Comparison of ENCODE assay signal across 2 cellular contexts in genomic region chr11:120390585-120390922, GRCh38.
TF ChIP-seq lines count a peak whose summit lies in the region.

No MANE protein-coding gene starts in this region.

TF ChIP-seq in neural cell, 6 proteins besides CTCF, POLR2A, EP300 and RAD21:
- TF ChIP-seq, protein P1, sequence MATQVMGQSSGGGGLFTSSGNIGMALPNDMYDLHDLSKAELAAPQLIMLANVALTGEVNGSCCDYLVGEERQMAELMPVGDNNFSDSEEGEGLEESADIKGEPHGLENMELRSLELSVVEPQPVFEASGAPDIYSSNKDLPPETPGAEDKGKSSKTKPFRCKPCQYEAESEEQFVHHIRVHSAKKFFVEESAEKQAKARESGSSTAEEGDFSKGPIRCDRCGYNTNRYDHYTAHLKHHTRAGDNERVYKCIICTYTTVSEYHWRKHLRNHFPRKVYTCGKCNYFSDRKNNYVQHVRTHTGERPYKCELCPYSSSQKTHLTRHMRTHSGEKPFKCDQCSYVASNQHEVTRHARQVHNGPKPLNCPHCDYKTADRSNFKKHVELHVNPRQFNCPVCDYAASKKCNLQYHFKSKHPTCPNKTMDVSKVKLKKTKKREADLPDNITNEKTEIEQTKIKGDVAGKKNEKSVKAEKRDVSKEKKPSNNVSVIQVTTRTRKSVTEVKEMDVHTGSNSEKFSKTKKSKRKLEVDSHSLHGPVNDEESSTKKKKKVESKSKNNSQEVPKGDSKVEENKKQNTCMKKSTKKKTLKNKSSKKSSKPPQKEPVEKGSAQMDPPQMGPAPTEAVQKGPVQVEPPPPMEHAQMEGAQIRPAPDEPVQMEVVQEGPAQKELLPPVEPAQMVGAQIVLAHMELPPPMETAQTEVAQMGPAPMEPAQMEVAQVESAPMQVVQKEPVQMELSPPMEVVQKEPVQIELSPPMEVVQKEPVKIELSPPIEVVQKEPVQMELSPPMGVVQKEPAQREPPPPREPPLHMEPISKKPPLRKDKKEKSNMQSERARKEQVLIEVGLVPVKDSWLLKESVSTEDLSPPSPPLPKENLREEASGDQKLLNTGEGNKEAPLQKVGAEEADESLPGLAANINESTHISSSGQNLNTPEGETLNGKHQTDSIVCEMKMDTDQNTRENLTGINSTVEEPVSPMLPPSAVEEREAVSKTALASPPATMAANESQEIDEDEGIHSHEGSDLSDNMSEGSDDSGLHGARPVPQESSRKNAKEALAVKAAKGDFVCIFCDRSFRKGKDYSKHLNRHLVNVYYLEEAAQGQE (IDR thresholded peaks at IDR 0.05; ENCODE audit: borderline replicate concordance) = no peak
- no peak for TF ChIP-seq SMC3 (conservative IDR thresholded peaks at IDR 0.05; ENCODE audit: poor library complexity)
- TF ChIP-seq POLR2AphosphoS5 (IDR thresholded peaks at IDR 0.05) = no peak
- TF ChIP-seq EZH2 (IDR thresholded peaks at IDR 0.05; ENCODE audit: borderline replicate concordance, insufficient read depth, low read length, poor library complexity, severe bottlenecking) = no peak
- TF ChIP-seq MXI1 (conservative IDR thresholded peaks at IDR 0.05; ENCODE audit: poor library complexity, severe bottlenecking) = no peak
- TF ChIP-seq TAF1 (IDR thresholded peaks at IDR 0.05; ENCODE audit: low read depth) = no peak
TF ChIP-seq in neural cell: peak in this region for 0.

TF ChIP-seq in WTC11, 78 proteins besides CTCF, POLR2A, EP300 and RAD21 (continued from another document):
- TF ChIP-seq ZNF232 (CRISPR knock-in tag; IDR thresholded peaks at IDR 0.05) (no peak), PRDM15 (CRISPR knock-in tag; IDR thresholded peaks at IDR 0.05) (no peak), ZNF219 (CRISPR knock-in tag; IDR thresholded peaks at IDR 0.05; ENCODE audit: borderline replicate concordance) (no peak), ATF1 (CRISPR knock-in tag; IDR thresholded peaks at IDR 0.05) (no peak), GABPB1 (CRISPR knock-in tag; IDR thresholded peaks at IDR 0.05) (no peak), NR1H2 (CRISPR knock-in tag; IDR thresholded peaks at IDR 0.05) (no peak), ZNF138 (CRISPR knock-in tag; conservative IDR thresholded peaks at IDR 0.05) (no peak)
- TF ChIP-seq, protein P2, sequence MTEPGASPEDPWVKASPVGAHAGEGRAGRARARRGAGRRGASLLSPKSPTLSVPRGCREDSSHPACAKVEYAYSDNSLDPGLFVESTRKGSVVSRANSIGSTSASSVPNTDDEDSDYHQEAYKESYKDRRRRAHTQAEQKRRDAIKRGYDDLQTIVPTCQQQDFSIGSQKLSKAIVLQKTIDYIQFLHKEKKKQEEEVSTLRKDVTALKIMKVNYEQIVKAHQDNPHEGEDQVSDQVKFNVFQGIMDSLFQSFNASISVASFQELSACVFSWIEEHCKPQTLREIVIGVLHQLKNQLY (CRISPR knock-in tag; IDR thresholded peaks at IDR 0.05) = no peak
- TF ChIP-seq, protein P3, sequence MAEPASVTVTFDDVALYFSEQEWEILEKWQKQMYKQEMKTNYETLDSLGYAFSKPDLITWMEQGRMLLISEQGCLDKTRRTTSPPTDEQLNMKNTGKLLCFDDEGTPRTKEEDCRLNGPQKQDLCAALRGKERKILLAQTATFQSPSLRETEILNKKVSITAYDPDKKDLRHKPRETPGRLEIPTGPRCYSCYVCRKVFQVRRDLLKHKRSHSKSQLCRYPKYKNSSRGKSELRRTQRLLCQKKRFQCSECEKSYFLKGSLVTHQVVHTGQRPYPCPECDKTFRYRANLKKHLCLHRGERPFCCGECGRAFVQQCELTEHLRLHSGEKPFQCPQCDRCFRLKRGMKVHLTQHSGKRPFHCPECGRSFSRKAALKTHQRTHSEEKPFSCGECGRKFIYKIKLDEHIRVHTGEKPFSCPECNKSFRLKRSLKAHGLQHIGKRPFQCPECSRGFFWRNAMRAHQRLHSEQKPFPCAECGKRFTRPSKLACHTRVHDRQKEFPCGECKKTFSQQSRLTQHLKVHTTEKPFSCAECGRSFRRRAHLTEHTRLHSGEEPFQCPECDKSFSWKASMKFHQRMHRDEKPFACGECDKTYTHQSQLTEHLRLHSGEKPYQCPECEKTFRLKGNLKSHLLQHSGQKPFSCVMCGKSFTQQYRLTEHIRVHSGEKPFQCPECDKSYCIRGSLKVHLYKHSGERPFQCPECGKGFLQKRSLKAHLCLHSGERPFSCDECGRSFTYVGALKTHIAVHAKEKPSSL (CRISPR knock-in tag; conservative IDR thresholded peaks at IDR 0.05) = no peak
- TF ChIP-seq, protein P4, sequence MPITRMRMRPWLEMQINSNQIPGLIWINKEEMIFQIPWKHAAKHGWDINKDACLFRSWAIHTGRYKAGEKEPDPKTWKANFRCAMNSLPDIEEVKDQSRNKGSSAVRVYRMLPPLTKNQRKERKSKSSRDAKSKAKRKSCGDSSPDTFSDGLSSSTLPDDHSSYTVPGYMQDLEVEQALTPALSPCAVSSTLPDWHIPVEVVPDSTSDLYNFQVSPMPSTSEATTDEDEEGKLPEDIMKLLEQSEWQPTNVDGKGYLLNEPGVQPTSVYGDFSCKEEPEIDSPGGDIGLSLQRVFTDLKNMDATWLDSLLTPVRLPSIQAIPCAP (CRISPR knock-in tag; IDR thresholded peaks at IDR 0.05) = no peak
